ENCODE assay signal across 15 cellular contexts in genomic region chr15:70133296-70133695, GRCh38.
"Had no signal": no experiment of that assay in that cellular context is flagged by ENCODE, and none has a peak within 500 bp of the region (broad histone marks: within the 10 kb centered on the region; RNA-seq: fewer than 3 reads in every experiment).

No MANE protein-coding gene starts in this region.

- H3K36me3 ChIP-seq: lower lobe of right lung, thyroid gland had no signal

- ATAC-seq: esophagus mucosa, lower lobe of right lung, natural killer cell, T-cell had no signal

- H3K27me3 ChIP-seq: thyroid gland had no signal

- H3K4me3 ChIP-seq: lower lobe of right lung, psoas muscle, thyroid gland had no signal

- H3K9me3 ChIP-seq: lower lobe of right lung, psoas muscle, thyroid gland had no signal

- H3K27ac ChIP-seq: lower lobe of right lung, psoas muscle, thyroid gland had no signal

- FAIRE-seq: bronchial epithelial cell, endometrium, urothelium cell line had no signal

- DNase-seq: activated CD4-positive, alpha-beta T cell treated with anti-CD3 and anti-CD28 coated beads for 1 hour; activated CD4-positive, alpha-beta T cell treated with anti-CD3 and anti-CD28 coated beads, Interleukin-2, amount 50 U/mL, for 48 hours; activated gamma-delta T cell treated with Interleukin-2 at 50 U/mL for 16 hours; activated naive CD8-positive, alpha-beta T cell treated with anti-CD3 and anti-CD28 coated beads for 36 hours; activated T-cell treated with anti-CD3 and anti-CD28 coated beads, Interleukin-2, amount 50 U/mL, for 48 hours; lower lobe of right lung; natural killer cell; psoas muscle; T-cell; T1000; thyroid gland had no signal

- H3K4me1 ChIP-seq: lower lobe of right lung, thyroid gland had no signal
